1 cellular context compared by ENCODE assay signal in the genomic region with DNA sequence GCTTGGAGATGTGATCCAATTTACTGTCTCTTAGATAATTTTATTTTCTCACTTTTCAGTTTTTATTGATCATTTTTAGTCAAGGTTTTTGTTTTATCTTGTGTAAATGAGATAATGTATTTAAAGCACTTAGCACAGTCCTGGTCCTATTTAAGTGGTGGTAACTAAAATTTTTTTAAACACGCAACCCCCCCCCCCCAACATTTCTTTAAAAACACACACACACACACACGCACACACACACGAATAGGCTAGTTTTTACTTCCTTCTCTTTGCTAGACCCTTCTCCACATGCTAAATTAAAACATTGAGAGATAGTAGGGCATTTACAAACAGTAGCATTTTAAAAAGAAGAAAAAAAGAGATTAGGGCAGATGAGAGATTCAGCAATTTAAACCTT.
TF ChIP-seq lines count a peak whose summit lies in the region.

No MANE protein-coding gene starts in this region.

TF ChIP-seq in GM12878, 131 proteins besides CTCF, POLR2A, EP300 and RAD21:
- TF ChIP-seq TAF1 (IDR thresholded peaks at IDR 0.05; ENCODE audit: borderline replicate concordance, low read depth, low read length) (no peak), WRNIP1 (IDR thresholded peaks at IDR 0.05; ENCODE audit: borderline replicate concordance, low read depth, low read length) (no peak), FOXM1 (IDR thresholded peaks at IDR 0.05; ENCODE audit: low read depth, low read length) (no peak), EZH2 (IDR thresholded peaks at IDR 0.05; ENCODE audit: borderline replicate concordance, control insufficient read depth, low read depth, low read length) (no peak), SMAD1 (IDR thresholded peaks at IDR 0.05; ENCODE audit: low read depth, partially characterized antibody) (no peak), YBX1 (IDR thresholded peaks at IDR 0.05) (no peak), NFYA (IDR thresholded peaks at IDR 0.05; ENCODE audit: borderline replicate concordance, low read depth, low read length) (no peak), SPI1 (IDR thresholded peaks at IDR 0.05; ENCODE audit: borderline replicate concordance, insufficient read depth, low read depth, low read length) (no peak), IRF4 (IDR thresholded peaks at IDR 0.05; ENCODE audit: low read depth, low read length) (no peak), USF2 (IDR thresholded peaks at IDR 0.05; ENCODE audit: borderline replicate concordance, low read depth, low read length) (no peak)
- TF ChIP-seq, protein P1, sequence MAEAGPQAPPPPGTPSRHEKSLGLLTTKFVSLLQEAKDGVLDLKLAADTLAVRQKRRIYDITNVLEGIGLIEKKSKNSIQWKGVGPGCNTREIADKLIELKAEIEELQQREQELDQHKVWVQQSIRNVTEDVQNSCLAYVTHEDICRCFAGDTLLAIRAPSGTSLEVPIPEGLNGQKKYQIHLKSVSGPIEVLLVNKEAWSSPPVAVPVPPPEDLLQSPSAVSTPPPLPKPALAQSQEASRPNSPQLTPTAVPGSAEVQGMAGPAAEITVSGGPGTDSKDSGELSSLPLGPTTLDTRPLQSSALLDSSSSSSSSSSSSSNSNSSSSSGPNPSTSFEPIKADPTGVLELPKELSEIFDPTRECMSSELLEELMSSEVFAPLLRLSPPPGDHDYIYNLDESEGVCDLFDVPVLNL (IDR thresholded peaks at IDR 0.05; ENCODE audit: low read depth, low read length), result no peak
- TF ChIP-seq, protein P2, sequence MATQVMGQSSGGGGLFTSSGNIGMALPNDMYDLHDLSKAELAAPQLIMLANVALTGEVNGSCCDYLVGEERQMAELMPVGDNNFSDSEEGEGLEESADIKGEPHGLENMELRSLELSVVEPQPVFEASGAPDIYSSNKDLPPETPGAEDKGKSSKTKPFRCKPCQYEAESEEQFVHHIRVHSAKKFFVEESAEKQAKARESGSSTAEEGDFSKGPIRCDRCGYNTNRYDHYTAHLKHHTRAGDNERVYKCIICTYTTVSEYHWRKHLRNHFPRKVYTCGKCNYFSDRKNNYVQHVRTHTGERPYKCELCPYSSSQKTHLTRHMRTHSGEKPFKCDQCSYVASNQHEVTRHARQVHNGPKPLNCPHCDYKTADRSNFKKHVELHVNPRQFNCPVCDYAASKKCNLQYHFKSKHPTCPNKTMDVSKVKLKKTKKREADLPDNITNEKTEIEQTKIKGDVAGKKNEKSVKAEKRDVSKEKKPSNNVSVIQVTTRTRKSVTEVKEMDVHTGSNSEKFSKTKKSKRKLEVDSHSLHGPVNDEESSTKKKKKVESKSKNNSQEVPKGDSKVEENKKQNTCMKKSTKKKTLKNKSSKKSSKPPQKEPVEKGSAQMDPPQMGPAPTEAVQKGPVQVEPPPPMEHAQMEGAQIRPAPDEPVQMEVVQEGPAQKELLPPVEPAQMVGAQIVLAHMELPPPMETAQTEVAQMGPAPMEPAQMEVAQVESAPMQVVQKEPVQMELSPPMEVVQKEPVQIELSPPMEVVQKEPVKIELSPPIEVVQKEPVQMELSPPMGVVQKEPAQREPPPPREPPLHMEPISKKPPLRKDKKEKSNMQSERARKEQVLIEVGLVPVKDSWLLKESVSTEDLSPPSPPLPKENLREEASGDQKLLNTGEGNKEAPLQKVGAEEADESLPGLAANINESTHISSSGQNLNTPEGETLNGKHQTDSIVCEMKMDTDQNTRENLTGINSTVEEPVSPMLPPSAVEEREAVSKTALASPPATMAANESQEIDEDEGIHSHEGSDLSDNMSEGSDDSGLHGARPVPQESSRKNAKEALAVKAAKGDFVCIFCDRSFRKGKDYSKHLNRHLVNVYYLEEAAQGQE (IDR thresholded peaks at IDR 0.05; ENCODE audit: low read depth, low read length), result no peak
